Comparison of ENCODE assay signal across 19 cellular contexts in genomic region chr6:157405986-157406385, GRCh38. TPM values are rescaled to one million over a fixed set of nuclear protein-coding genes. Genes with fewer than 3 reads are reported as not detected.
DNase-seq lines count a peak whose midpoint lies in the region; ATAC-seq and TF ChIP-seq lines count a peak whose summit lies in the region.
"Had no signal": no experiment of that assay in that cellular context is flagged by ENCODE, and none has a peak within 500 bp of the region (broad histone marks: within the 10 kb centered on the region; RNA-seq: fewer than 3 reads in every experiment).

No MANE protein-coding gene starts in this region.

- H3K23ac ChIP-seq in neuronal stem cell (ENCODE audit: low read depth, low read length, poor library complexity), result no peak overlapping the region

- CTCF ChIA-PET in HEK293 (lab: Yijun Ruan, JAX), result no interaction called here
- CTCF ChIA-PET in WTC11 (lab: Charles Lee), result interaction anchor here (1.6 kb wide), 1 partner anchor 82 kb away, joined by 5 read pairs; the partner anchor contains the start of gene TMEM242

- H3K4me3 ChIP-seq in HEK293 (ENCODE audit: low read depth, low read length), result no peak overlapping the region
- H3K4me3 ChIP-seq in fibroblast of mammary gland (ENCODE audit: control insufficient read depth, low read depth, low read length), result no peak overlapping the region
- H3K4me3 ChIP-seq in neural progenitor cell, result no peak overlapping the region
- H3K4me3 ChIP-seq in endodermal cell (ENCODE audit: low read length), result no peak overlapping the region
- H3K4me3 ChIP-seq in neuronal stem cell (ENCODE audit: low read length in 2 of 2), result no peak overlapping the region
- H3K4me3 ChIP-seq in left lung, result no peak overlapping the region
- H3K4me3 ChIP-seq: BLaER1, tibial nerve had no signal

- H3K79me1 ChIP-seq in neuronal stem cell (ENCODE audit: low read depth, low read length), result peaks cover 2% of the 10 kb centered on the region

- no peaks in the 10 kb centered on the region for H3K9me3 ChIP-seq in HEK293 (ENCODE audit: control insufficient read depth, insufficient read depth, low read depth, low read length)
- H3K9me3 ChIP-seq in neural progenitor cell (ENCODE audit: low read depth), result no peaks in the 10 kb centered on the region
- no peaks in the 10 kb centered on the region for H3K9me3 ChIP-seq in endodermal cell (ENCODE audit: control insufficient read depth, low read length)
- H3K9me3 ChIP-seq in neuronal stem cell (replicated peaks in 1 of 2; ENCODE audit: control insufficient read depth in 2 of 2, insufficient read depth in 1 of 2, low read depth in 1 of 2, low read length in 2 of 2), result peaks cover 0 to under 1% of the 10 kb centered on the region in 2 donors
- H3K9me3 ChIP-seq in left lung, result no peaks in the 10 kb centered on the region
- H3K9me3 ChIP-seq: BLaER1, tibial nerve had no signal

- TF ChIP-seq CTCF in HEK293 (tag by site-specific recombination; IDR thresholded peaks at IDR 0.05), result no peak
- TF ChIP-seq CTCF in WTC11 (IDR thresholded peaks at IDR 0.05), result no peak
- no peak for TF ChIP-seq CTCF in fibroblast of mammary gland (conservative IDR thresholded peaks at IDR 0.05; ENCODE audit: control insufficient read depth, insufficient read depth, low read depth, low read length)
- TF ChIP-seq CTCF in neural progenitor cell (IDR thresholded peaks at IDR 0.05), result no peak
- TF ChIP-seq CTCF in endodermal cell (conservative IDR thresholded peaks at IDR 0.05), result no peak
- no peak for TF ChIP-seq CTCF in left lung (IDR thresholded peaks at IDR 0.05)

- peaks cover 53% of the 10 kb centered on the region for H3K4me1 Mint-ChIP-seq in WTC11
- peaks cover 17% of the 10 kb centered on the region for H3K4me1 Mint-ChIP-seq in neural progenitor cell
- peaks cover 3% of the 10 kb centered on the region for H3K4me1 Mint-ChIP-seq in endodermal cell

- H4K20me1 ChIP-seq in neural progenitor cell (ENCODE audit: low read depth), result peaks cover 3% of the 10 kb centered on the region
- H4K20me1 ChIP-seq: BLaER1 had no signal

- H3K27me3 ChIP-seq in neural progenitor cell (no peaks in the 10 kb centered on the region), endodermal cell (ENCODE audit: control insufficient read depth, insufficient read depth, low read length, poor library complexity, severe bottlenecking) (no peaks in the 10 kb centered on the region), neuronal stem cell (ENCODE audit: control insufficient read depth in 3 of 3, insufficient read depth in 3 of 3, low read depth in 1 of 3, low read length in 3 of 3) (no peaks in the 10 kb centered on the region), left lung (no peaks in the 10 kb centered on the region)
- H3K27me3 ChIP-seq: BLaER1, tibial nerve had no signal

- no peak for DNase-seq in WTC11 (ENCODE audit: low spot score)
- DNase-seq in fibroblast of mammary gland (ENCODE audit: low read depth), result peak; percentile 6
- DNase-seq in neural progenitor cell (ENCODE audit: low spot score), result no peak
- DNase-seq in endodermal cell, result no peak
- no peak for DNase-seq in neuronal stem cell (ENCODE audit: low spot score)
- DNase-seq in left lung, result no peak
- DNase-seq: activated CD4-positive, alpha-beta memory T cell treated with anti-CD3 and anti-CD28 coated beads for 36 hours; activated T-cell treated with anti-CD3 and anti-CD28 coated beads, Interleukin-2, amount 50 U/mL, for 4 hours; NCI-H1092; NCI-H774; stimulated activated naive B cell treated with anti-CD40 and anti-IgM and Interleukin-4, amounts not matched to agents 10 μg/mL and 1 μg/mL and 100 μg/mL, for 72 hours; SW 1271 had no signal

- H3K27me3 Mint-ChIP-seq in WTC11 (ENCODE audit: low read depth) (no peaks in the 10 kb centered on the region), neural progenitor cell (ENCODE audit: insufficient read depth, low read depth) (peaks cover 8% of the 10 kb centered on the region), endodermal cell (ENCODE audit: insufficient read depth) (no peaks in the 10 kb centered on the region)
- H3K27me3 Mint-ChIP-seq: activated CD4-positive, alpha-beta memory T cell treated with anti-CD3 and anti-CD28 coated beads for 36 hours; stimulated activated naive B cell treated with anti-CD40 and anti-IgM and Interleukin-4, amounts not matched to agents 10 μg/mL and 1 μg/mL and 100 μg/mL, for 72 hours had no signal

- H3K9ac ChIP-seq in neural progenitor cell (no peak overlapping the region), endodermal cell (ENCODE audit: extremely low read depth, low read length, poor library complexity, severe bottlenecking) (no peak overlapping the region), neuronal stem cell (ENCODE audit: low read depth, low read length, poor library complexity) (no peak overlapping the region)
- H3K9ac ChIP-seq: BLaER1, parathyroid adenoma had no signal

- H3K9me3 Mint-ChIP-seq in WTC11 (peaks cover 18% of the 10 kb centered on the region; the same call in 1 of the 2 replicates), neural progenitor cell (peaks cover 5% of the 10 kb centered on the region), endodermal cell (no peaks in the 10 kb centered on the region)
- H3K9me3 Mint-ChIP-seq: activated CD4-positive, alpha-beta memory T cell treated with anti-CD3 and anti-CD28 coated beads for 36 hours; activated naive CD4-positive, alpha-beta T cell treated with anti-CD3 and anti-CD28 coated beads, Interleukin-2, amount 50 U/mL, for 72 hours; activated T-cell treated with anti-CD3 and anti-CD28 coated beads, Interleukin-2, amount 50 U/mL, for 4 hours had no signal

- H3K4me3 Mint-ChIP-seq in WTC11, result no peak overlapping the region
- H3K4me3 Mint-ChIP-seq in neural progenitor cell, result no peak overlapping the region
- no peak overlapping the region for H3K4me3 Mint-ChIP-seq in endodermal cell
- H3K4me3 Mint-ChIP-seq: activated CD4-positive, alpha-beta memory T cell treated with anti-CD3 and anti-CD28 coated beads for 36 hours; activated T-cell treated with anti-CD3 and anti-CD28 coated beads, Interleukin-2, amount 50 U/mL, for 4 hours; stimulated activated naive B cell treated with anti-CD40 and anti-IgM and Interleukin-4, amounts not matched to agents 10 μg/mL and 1 μg/mL and 100 μg/mL, for 72 hours had no signal

- H3K4me1 ChIP-seq in HEK293 (ENCODE audit: control insufficient read depth, insufficient read depth, low read length) (no peaks in the 10 kb centered on the region), neural progenitor cell (peaks cover 50% of the 10 kb centered on the region), endodermal cell (ENCODE audit: control insufficient read depth, insufficient read depth, low read length) (no peaks in the 10 kb centered on the region), neuronal stem cell (ENCODE audit: control insufficient read depth in 2 of 2, insufficient read depth in 1 of 2, low read depth in 1 of 2, low read length in 2 of 2) (peaks cover 7 to 11% of the 10 kb centered on the region in 2 donors), left lung (no peaks in the 10 kb centered on the region)
- H3K4me1 ChIP-seq: parathyroid adenoma had no signal

- H4K91ac ChIP-seq in neuronal stem cell (ENCODE audit: low read depth, low read length, poor library complexity), result no peak overlapping the region

- no peak overlapping the region for H3K14ac ChIP-seq in neuronal stem cell (ENCODE audit: low read length)

- H2AK5ac ChIP-seq in neuronal stem cell (ENCODE audit: low read depth, low read length), result no peak overlapping the region

- H3K36me3 ChIP-seq in HEK293 (ENCODE audit: control insufficient read depth in 2 of 2, insufficient read depth in 1 of 2, low read length in 2 of 2) (no peaks in the 10 kb centered on the region), neural progenitor cell (no peaks in the 10 kb centered on the region), endodermal cell (ENCODE audit: control insufficient read depth, insufficient read depth, low read length) (no peaks in the 10 kb centered on the region), neuronal stem cell (replicated peaks in 1 of 2; ENCODE audit: control insufficient read depth in 2 of 2, insufficient read depth in 2 of 2, low read length in 2 of 2) (no peaks in the 10 kb centered on the region), left lung (no peaks in the 10 kb centered on the region)
- H3K36me3 ChIP-seq: BLaER1, tibial nerve had no signal

- no peak overlapping the region for H2AFZ ChIP-seq in neural progenitor cell (replicated peaks)
- H2AFZ ChIP-seq in neuronal stem cell (ENCODE audit: low read length), result no peak overlapping the region
- H2AFZ ChIP-seq: parathyroid adenoma had no signal

- H3K36me3 Mint-ChIP-seq in WTC11 (peaks cover 5% of the 10 kb centered on the region), neural progenitor cell (peaks cover 7% of the 10 kb centered on the region), endodermal cell (ENCODE audit: low read depth) (no peaks in the 10 kb centered on the region)
- H3K36me3 Mint-ChIP-seq: activated CD4-positive, alpha-beta memory T cell treated with anti-CD3 and anti-CD28 coated beads for 36 hours; activated naive CD4-positive, alpha-beta T cell treated with anti-CD3 and anti-CD28 coated beads, Interleukin-2, amount 50 U/mL, for 72 hours had no signal

- H3K4me2 ChIP-seq in neural progenitor cell, result peak overlapping the region; percentile 56
- H3K4me2 ChIP-seq in neuronal stem cell (ENCODE audit: insufficient read depth, low read length, poor library complexity, severe bottlenecking), result no peak overlapping the region
- H3K4me2 ChIP-seq: BLaER1 had no signal

- H4K8ac ChIP-seq in neuronal stem cell (ENCODE audit: low read depth, low read length), result no peak overlapping the region

- no peak overlapping the region for H2BK12ac ChIP-seq in neuronal stem cell (ENCODE audit: low read length)

- POLR2A ChIA-PET in HEK293 (lab: Yijun Ruan, JAX), result interaction anchor here (0.6 kb wide), 1 partner anchor 420 kb away, joined by 8 read pairs; no protein-coding TSS in a partner anchor
- POLR2A ChIA-PET in WTC11 (lab: Charles Lee), result no interaction called here

- 81 to 87% methylated on average over 6 of the region's 6 CpGs for WGBS in endodermal cell (ENCODE audit: insufficient coverage in 1 of 2, insufficient read length in 1 of 2), 2 experiments
- no CpG with 5 or more reads among the region's 6 CpGs for WGBS in neuronal stem cell (ENCODE audit: extremely low coverage in 2 of 2, insufficient read length in 2 of 2, insufficient replicate concordance in 1 of 2), 2 donors

- no peak overlapping the region for H3K18ac ChIP-seq in neuronal stem cell (ENCODE audit: low read length)

- H3K27ac ChIP-seq in HEK293 (ENCODE audit: extremely low read depth, low read depth, low read length) (no peak overlapping the region), neural progenitor cell (no peak overlapping the region), endodermal cell (ENCODE audit: low read depth, low read length) (no peak overlapping the region), neuronal stem cell (replicated peaks; ENCODE audit: low read length) (no peak overlapping the region), left lung (no peak overlapping the region)
- H3K27ac ChIP-seq: BLaER1, epithelial cell of prostate, parathyroid adenoma, tibial nerve had no signal

- no peaks in the 10 kb centered on the region for H3K79me2 ChIP-seq in neural progenitor cell (ENCODE audit: low read depth)

- no peak overlapping the region for H2BK5ac ChIP-seq in neuronal stem cell (ENCODE audit: low read length)

- H3F3A ChIP-seq in neural progenitor cell (ENCODE audit: low read depth), result peaks cover 31% of the 10 kb centered on the region

- ATAC-seq in WTC11 (peak; percentile 46), HG03139 (IDR thresholded peaks at IDR 0.05; ENCODE audit: unreplicated experiment) (no peak), left lung (no peak)
- ATAC-seq: activated naive CD4-positive, alpha-beta T cell treated with anti-CD3 and anti-CD28 coated beads, Interleukin-2, amount 50 U/mL, for 72 hours; activated T-cell treated with anti-CD3 and anti-CD28 coated beads, Interleukin-2, amount 50 U/mL, for 4 hours; stimulated activated naive B cell treated with anti-CD40 and anti-IgM and Interleukin-4, amounts not matched to agents 10 μg/mL and 1 μg/mL and 100 μg/mL, for 72 hours had no signal

- intact Hi-C loops in left lung (cut with DNase I), result no loop called here

- H2BK15ac ChIP-seq in neuronal stem cell (ENCODE audit: low read length), result no peak overlapping the region

- no peak overlapping the region for H2BK120ac ChIP-seq in neuronal stem cell (ENCODE audit: low read depth, low read length)

- H3K27ac Mint-ChIP-seq in WTC11 (peak overlapping the region; percentile 86), neural progenitor cell (peak overlapping the region; percentile 39), endodermal cell (no peak overlapping the region)
- H3K27ac Mint-ChIP-seq: activated CD4-positive, alpha-beta memory T cell treated with anti-CD3 and anti-CD28 coated beads for 36 hours; activated naive CD4-positive, alpha-beta T cell treated with anti-CD3 and anti-CD28 coated beads, Interleukin-2, amount 50 U/mL, for 72 hours had no signal

- no peak overlapping the region for H3K4ac ChIP-seq in neuronal stem cell (ENCODE audit: low read length)

RNA-seq across cellular contexts. Expression of gene ZDHHC14, which starts 25.0 kb away (rescaled TPM):
- total RNA-seq in WTC11 (2021) (6.6 to 11.6 TPM (median 10.7 TPM) in 3 replicates), neural progenitor cell (ENCODE audit: low replicate concordance) (7.1 and 14.5 TPM in 2 replicates), endodermal cell (1 to 10 TPM; 2.3 to 4.5 TPM), left lung (1 to 10 TPM; 8.2 to 9.6 TPM)
- 1.9 TPM for polyA plus RNA-seq in endodermal cell (2013, experiment 1 of 2)
- 2.4 TPM for polyA plus RNA-seq in endodermal cell (2013, experiment 2 of 2)
- polyA plus RNA-seq in neuronal stem cell (2013, experiment 1 of 2), result 9.4 TPM
- polyA plus RNA-seq in neuronal stem cell (2013, experiment 2 of 2), result 9.2 TPM
